ENCODE assay signal across 1 cellular context in the genomic region with DNA sequence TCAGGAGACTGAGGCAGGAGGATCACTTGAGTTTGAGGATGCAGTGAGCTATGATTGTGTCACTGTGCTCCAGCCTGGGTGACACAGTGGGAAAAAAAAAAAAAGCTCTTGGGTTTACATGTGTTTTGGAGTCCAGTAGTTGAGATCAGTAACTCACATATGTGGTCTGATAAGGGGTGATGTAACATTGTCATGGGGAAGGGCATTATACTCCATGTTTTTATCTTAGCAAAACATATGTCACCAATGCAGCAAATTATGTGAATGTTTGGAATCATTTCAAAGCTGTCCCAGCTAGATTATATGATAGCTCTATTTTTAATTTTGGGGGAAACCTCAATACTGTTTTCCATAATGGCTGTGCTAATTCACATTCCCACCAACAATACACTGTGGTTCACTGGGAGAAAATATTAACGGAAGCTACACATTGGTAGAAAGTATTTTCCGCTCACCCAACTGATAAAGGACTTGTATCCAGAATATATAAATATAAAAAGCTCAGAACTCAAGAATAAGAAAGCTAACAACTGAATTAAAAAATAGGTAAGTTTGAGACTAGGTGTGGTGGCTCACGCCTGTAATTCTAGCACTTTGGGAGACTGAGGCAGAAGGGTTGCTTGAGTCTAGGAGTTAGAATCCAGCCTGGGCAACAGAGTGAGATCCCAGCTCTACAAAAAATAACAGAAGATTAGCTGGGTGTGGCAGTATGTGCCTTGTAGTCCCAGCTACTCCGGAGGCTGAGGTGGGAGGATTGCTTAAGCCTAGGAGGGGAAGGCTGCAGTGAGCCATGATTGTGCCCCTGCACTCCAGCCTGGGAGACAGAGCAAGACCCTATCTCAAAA.
TF ChIP-seq lines count a peak whose summit lies in the region.

No MANE protein-coding gene starts in this region.

TF ChIP-seq in K562, 482 proteins besides CTCF, POLR2A, EP300 and RAD21 (continued from another document and continues in another):
- TF ChIP-seq, protein P1, sequence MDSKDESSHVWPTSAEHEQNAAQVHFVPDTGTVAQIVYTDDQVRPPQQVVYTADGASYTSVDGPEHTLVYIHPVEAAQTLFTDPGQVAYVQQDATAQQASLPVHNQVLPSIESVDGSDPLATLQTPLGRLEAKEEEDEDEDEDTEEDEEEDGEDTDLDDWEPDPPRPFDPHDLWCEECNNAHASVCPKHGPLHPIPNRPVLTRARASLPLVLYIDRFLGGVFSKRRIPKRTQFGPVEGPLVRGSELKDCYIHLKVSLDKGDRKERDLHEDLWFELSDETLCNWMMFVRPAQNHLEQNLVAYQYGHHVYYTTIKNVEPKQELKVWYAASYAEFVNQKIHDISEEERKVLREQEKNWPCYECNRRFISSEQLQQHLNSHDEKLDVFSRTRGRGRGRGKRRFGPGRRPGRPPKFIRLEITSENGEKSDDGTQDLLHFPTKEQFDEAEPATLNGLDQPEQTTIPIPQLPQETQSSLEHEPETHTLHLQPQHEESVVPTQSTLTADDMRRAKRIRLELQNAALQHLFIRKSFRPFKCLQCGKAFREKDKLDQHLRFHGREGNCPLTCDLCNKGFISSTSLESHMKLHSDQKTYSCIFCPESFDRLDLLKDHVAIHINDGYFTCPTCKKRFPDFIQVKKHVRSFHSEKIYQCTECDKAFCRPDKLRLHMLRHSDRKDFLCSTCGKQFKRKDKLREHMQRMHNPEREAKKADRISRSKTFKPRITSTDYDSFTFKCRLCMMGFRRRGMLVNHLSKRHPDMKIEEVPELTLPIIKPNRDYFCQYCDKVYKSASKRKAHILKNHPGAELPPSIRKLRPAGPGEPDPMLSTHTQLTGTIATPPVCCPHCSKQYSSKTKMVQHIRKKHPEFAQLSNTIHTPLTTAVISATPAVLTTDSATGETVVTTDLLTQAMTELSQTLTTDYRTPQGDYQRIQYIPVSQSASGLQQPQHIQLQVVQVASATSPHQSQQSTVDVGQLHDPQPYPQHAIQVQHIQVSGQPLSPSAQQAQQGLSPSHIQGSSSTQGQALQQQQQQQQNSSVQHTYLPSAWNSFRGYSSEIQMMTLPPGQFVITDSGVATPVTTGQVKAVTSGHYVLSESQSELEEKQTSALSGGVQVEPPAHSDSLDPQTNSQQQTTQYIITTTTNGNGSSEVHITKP (IDR thresholded peaks at IDR 0.05; ENCODE audit: partially characterized antibody) = no peak
- no peak for TF ChIP-seq ELF1 (tag; IDR thresholded peaks at IDR 0.05)
- TF ChIP-seq TAL1 (IDR thresholded peaks at IDR 0.05) = peak; percentile 98
- no peak for TF ChIP-seq PURB (CRISPR knock-in tag; IDR thresholded peaks at IDR 0.05; ENCODE audit: low read depth)
- TF ChIP-seq EP400 (IDR thresholded peaks at IDR 0.05) = 0 out of 2 replicates have a peak, but pooled peaks have one; percentile 34
- TF ChIP-seq NRF1 (conservative IDR thresholded peaks at IDR 0.05 in 1 of 2, IDR thresholded peaks at IDR 0.05 in 1 of 2) = no peak
- no peak for TF ChIP-seq ZNF511 (CRISPR knock-in tag; IDR thresholded peaks at IDR 0.05)
- no peak for TF ChIP-seq HSF4 (CRISPR knock-in tag; IDR thresholded peaks at IDR 0.05; ENCODE audit: borderline replicate concordance)
- no peak; the same call in 1 of the 2 replicates for TF ChIP-seq ESRRA (IDR thresholded peaks at IDR 0.05; ENCODE audit: borderline replicate concordance, low read depth)
- TF ChIP-seq ZBTB26 (CRISPR knock-in tag; IDR thresholded peaks at IDR 0.05) = no peak
- TF ChIP-seq EGR1 (conservative IDR thresholded peaks at IDR 0.05) = no peak
- TF ChIP-seq RBBP5 (IDR thresholded peaks at IDR 0.05; ENCODE audit: borderline replicate concordance, insufficient read depth, low read length, poor library complexity, severe bottlenecking) = no peak
- TF ChIP-seq, protein P2, sequence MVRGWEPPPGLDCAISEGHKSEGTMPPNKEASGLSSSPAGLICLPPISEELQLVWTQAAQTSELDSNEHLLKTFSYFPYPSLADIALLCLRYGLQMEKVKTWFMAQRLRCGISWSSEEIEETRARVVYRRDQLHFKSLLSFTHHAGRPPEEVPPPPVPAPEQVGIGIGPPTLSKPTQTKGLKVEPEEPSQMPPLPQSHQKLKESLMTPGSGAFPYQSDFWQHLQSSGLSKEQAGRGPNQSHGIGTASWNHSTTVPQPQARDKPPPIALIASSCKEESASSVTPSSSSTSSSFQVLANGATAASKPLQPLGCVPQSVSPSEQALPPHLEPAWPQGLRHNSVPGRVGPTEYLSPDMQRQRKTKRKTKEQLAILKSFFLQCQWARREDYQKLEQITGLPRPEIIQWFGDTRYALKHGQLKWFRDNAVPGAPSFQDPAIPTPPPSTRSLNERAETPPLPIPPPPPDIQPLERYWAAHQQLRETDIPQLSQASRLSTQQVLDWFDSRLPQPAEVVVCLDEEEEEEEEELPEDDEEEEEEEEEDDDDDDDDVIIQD (CRISPR knock-in tag; IDR thresholded peaks at IDR 0.05) = no peak
- no peak for TF ChIP-seq DACH1 (IDR thresholded peaks at IDR 0.05; ENCODE audit: partially characterized antibody)
- 0 out of 2 replicates have a peak, but pooled peaks have one; percentile 10 for TF ChIP-seq HBP1 (CRISPR knock-in tag; IDR thresholded peaks at IDR 0.05)
- TF ChIP-seq SNIP1 (IDR thresholded peaks at IDR 0.05; ENCODE audit: low read depth) = no peak
- TF ChIP-seq PATZ1 (CRISPR knock-in tag; IDR thresholded peaks at IDR 0.05; ENCODE audit: borderline replicate concordance) = no peak
- no peak for TF ChIP-seq ZFP36 (IDR thresholded peaks at IDR 0.05; ENCODE audit: low read depth, low read length, partially characterized antibody)
- no peak for TF ChIP-seq ZNF717 (CRISPR knock-in tag; IDR thresholded peaks at IDR 0.05)
- TF ChIP-seq, protein P3, sequence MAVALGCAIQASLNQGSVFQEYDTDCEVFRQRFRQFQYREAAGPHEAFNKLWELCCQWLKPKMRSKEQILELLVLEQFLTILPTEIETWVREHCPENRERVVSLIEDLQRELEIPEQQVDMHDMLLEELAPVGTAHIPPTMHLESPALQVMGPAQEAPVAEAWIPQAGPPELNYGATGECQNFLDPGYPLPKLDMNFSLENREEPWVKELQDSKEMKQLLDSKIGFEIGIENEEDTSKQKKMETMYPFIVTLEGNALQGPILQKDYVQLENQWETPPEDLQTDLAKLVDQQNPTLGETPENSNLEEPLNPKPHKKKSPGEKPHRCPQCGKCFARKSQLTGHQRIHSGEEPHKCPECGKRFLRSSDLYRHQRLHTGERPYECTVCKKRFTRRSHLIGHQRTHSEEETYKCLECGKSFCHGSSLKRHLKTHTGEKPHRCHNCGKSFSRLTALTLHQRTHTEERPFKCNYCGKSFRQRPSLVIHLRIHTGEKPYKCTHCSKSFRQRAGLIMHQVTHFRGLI (CRISPR knock-in tag; IDR thresholded peaks at IDR 0.05) = no peak
- 0 out of 2 replicates have a peak, but pooled peaks have one; percentile 19 for TF ChIP-seq KLF6 (CRISPR knock-in tag; IDR thresholded peaks at IDR 0.05; ENCODE audit: borderline replicate concordance)
- TF ChIP-seq ZEB2 (IDR thresholded peaks at IDR 0.05) = peak; percentile 40; the same call in 1 of the 2 replicates
- peak; percentile 39; the same call in 1 of the 2 replicates for TF ChIP-seq CXXC5 (CRISPR knock-in tag; IDR thresholded peaks at IDR 0.05)
- TF ChIP-seq TSC22D4 (tag; IDR thresholded peaks at IDR 0.05) = no peak
- TF ChIP-seq ZNF77 (CRISPR knock-in tag; IDR thresholded peaks at IDR 0.05) = no peak
- TF ChIP-seq, protein P4, sequence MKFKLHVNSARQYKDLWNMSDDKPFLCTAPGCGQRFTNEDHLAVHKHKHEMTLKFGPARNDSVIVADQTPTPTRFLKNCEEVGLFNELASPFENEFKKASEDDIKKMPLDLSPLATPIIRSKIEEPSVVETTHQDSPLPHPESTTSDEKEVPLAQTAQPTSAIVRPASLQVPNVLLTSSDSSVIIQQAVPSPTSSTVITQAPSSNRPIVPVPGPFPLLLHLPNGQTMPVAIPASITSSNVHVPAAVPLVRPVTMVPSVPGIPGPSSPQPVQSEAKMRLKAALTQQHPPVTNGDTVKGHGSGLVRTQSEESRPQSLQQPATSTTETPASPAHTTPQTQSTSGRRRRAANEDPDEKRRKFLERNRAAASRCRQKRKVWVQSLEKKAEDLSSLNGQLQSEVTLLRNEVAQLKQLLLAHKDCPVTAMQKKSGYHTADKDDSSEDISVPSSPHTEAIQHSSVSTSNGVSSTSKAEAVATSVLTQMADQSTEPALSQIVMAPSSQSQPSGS (CRISPR knock-in tag; IDR thresholded peaks at IDR 0.05) = no peak
- peak; percentile 74 for TF ChIP-seq MEF2A (IDR thresholded peaks at IDR 0.05; ENCODE audit: control insufficient read depth, low read depth, low read length)
- TF ChIP-seq DIDO1 (tag; IDR thresholded peaks at IDR 0.05; ENCODE audit: low read depth) = no peak
- TF ChIP-seq GABPA (tag; conservative IDR thresholded peaks at IDR 0.05; ENCODE audit: low read depth) = no peak; the same call in 1 of the 2 replicates
- no peak for TF ChIP-seq ZNF133 (CRISPR knock-in tag; IDR thresholded peaks at IDR 0.05)
- no peak; the same call in 1 of the 2 replicates for TF ChIP-seq BHLHE40 (IDR thresholded peaks at IDR 0.05; ENCODE audit: low read length)
- TF ChIP-seq PML (IDR thresholded peaks at IDR 0.05; ENCODE audit: low read length) = peak; percentile 96
- no peak for TF ChIP-seq HDAC8 (tag; IDR thresholded peaks at IDR 0.05)
- no peak for TF ChIP-seq ZNF76 (CRISPR knock-in tag; IDR thresholded peaks at IDR 0.05; ENCODE audit: borderline replicate concordance)
- TF ChIP-seq ZNF277 (CRISPR knock-in tag; IDR thresholded peaks at IDR 0.05; ENCODE audit: borderline replicate concordance) = no peak
- TF ChIP-seq RBM17 (IDR thresholded peaks at IDR 0.05; ENCODE audit: borderline replicate concordance, low read depth, low read length) = no peak
- no peak for TF ChIP-seq FOS (IDR thresholded peaks at IDR 0.05; ENCODE audit: extremely low read depth, insufficient read length)
- TF ChIP-seq, protein P5, sequence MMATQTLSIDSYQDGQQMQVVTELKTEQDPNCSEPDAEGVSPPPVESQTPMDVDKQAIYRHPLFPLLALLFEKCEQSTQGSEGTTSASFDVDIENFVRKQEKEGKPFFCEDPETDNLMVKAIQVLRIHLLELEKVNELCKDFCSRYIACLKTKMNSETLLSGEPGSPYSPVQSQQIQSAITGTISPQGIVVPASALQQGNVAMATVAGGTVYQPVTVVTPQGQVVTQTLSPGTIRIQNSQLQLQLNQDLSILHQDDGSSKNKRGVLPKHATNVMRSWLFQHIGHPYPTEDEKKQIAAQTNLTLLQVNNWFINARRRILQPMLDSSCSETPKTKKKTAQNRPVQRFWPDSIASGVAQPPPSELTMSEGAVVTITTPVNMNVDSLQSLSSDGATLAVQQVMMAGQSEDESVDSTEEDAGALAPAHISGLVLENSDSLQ (IDR thresholded peaks at IDR 0.05) = peak; percentile 45
- TF ChIP-seq SFPQ (IDR thresholded peaks at IDR 0.05; ENCODE audit: low read depth, low read length) = no peak
